Comparison of ENCODE assay signal across 1 cellular context in genomic region chr6:16369989-16370388, GRCh38.
TF ChIP-seq lines count a peak whose summit lies in the region.

No MANE protein-coding gene starts in this region.

TF ChIP-seq in SK-N-SH treated with all-trans-retinoic acid at 6 μM for 48 hours, 23 proteins besides CTCF, POLR2A, EP300 and RAD21 (continued from another document):
- no peak for TF ChIP-seq CSDC2 (CRISPR knock-in tag; IDR thresholded peaks at IDR 0.05)
- TF ChIP-seq ARNTL (CRISPR knock-in tag; IDR thresholded peaks at IDR 0.05; ENCODE audit: borderline replicate concordance, low read depth) = no peak
TF ChIP-seq in SK-N-SH treated with all-trans-retinoic acid at 6 μM for 48 hours: peak in this region for 2.
